Comparison of ENCODE assay signal across 1 cellular context in genomic region chr17:47239663-47240374, GRCh38.
TF ChIP-seq lines count a peak whose summit lies in the region.

No MANE protein-coding gene starts in this region.

TF ChIP-seq in K562, 482 proteins besides CTCF, POLR2A, EP300 and RAD21 (continued from another document and continues in another):
- TF ChIP-seq DEAF1 (CRISPR knock-in tag; IDR thresholded peaks at IDR 0.05) (no peak), ZNF134 (CRISPR knock-in tag; conservative IDR thresholded peaks at IDR 0.05) (no peak), CCNT2 (IDR thresholded peaks at IDR 0.05; ENCODE audit: borderline replicate concordance, extremely low read depth, insufficient read length, low read depth, low read length) (no peak), EP400 (IDR thresholded peaks at IDR 0.05) (peak; percentile 43), RFX5 (IDR thresholded peaks at IDR 0.05; ENCODE audit: low read depth, low read length) (no peak), SIRT6 (IDR thresholded peaks at IDR 0.05; ENCODE audit: low read depth, low read length) (no peak), ZNF24 (IDR thresholded peaks at IDR 0.05) (no peak), NFYB (IDR thresholded peaks at IDR 0.05; ENCODE audit: extremely low read depth, insufficient read length) (no peak), YY1 (IDR thresholded peaks at IDR 0.05; ENCODE audit: borderline replicate concordance in 1 of 3, control insufficient read depth in 1 of 3, extremely low read depth in 1 of 3, insufficient read depth in 3 of 3, insufficient read length in 1 of 3, insufficient replicate concordance in 2 of 3, low read depth in 1 of 3, low read length in 2 of 3) (peak in 1 of 3 experiments; percentile 32), JUNB (CRISPR knock-in tag; conservative IDR thresholded peaks at IDR 0.05) (no peak), THRA (IDR thresholded peaks at IDR 0.05) (no peak), SETDB1 (IDR thresholded peaks at IDR 0.05; ENCODE audit: low read length) (no peak), ETV6 (IDR thresholded peaks at IDR 0.05; ENCODE audit: borderline replicate concordance in 1 of 2, low read depth in 2 of 2, low read length in 1 of 2) (peak in 1 of 2 experiments; percentile 78; a peak in 1 of 4 replicates), ETV6 (CRISPR knock-in tag; IDR thresholded peaks at IDR 0.05; ENCODE audit: borderline replicate concordance) (no peak), KHSRP (IDR thresholded peaks at IDR 0.05) (no peak), ELF1 (tag; IDR thresholded peaks at IDR 0.05) (peak; percentile 20; the same call in 1 of the 2 replicates), FOXP4 (CRISPR knock-in tag; IDR thresholded peaks at IDR 0.05; ENCODE audit: borderline replicate concordance) (no peak), POLR2AphosphoS5 (IDR thresholded peaks at IDR 0.05; ENCODE audit: control insufficient read depth, insufficient read depth, low read depth, low read length) (peak; percentile 55; the same call in 1 of the 2 replicates), HOXB6 (CRISPR knock-in tag; IDR thresholded peaks at IDR 0.05; ENCODE audit: borderline replicate concordance) (no peak), ZNF639 (CRISPR knock-in tag; conservative IDR thresholded peaks at IDR 0.05 in 1 of 2, IDR thresholded peaks at IDR 0.05 in 1 of 2) (peak in 1 of 2 experiments; percentile 74; a peak in 2 of 4 replicates), PREB (CRISPR knock-in tag; IDR thresholded peaks at IDR 0.05) (no peak), PRPF4 (IDR thresholded peaks at IDR 0.05; ENCODE audit: insufficient read depth, low read depth, low read length, poor library complexity, severe bottlenecking) (no peak), HNRNPK (IDR thresholded peaks at IDR 0.05; ENCODE audit: low read depth, low read length, poor library complexity, severe bottlenecking) (no peak), ZKSCAN8 (CRISPR knock-in tag; IDR thresholded peaks at IDR 0.05) (no peak), PYGO2 (tag; IDR thresholded peaks at IDR 0.05) (no peak), SNRNP70 (optimal IDR thresholded peaks at IDR 0.05; ENCODE audit: low read depth, low read length) (no peak), ZBTB12 (CRISPR knock-in tag; IDR thresholded peaks at IDR 0.05) (no peak), IFI16 (CRISPR knock-in tag; IDR thresholded peaks at IDR 0.05) (no peak), ZNF398 (CRISPR knock-in tag; IDR thresholded peaks at IDR 0.05) (no peak)
- TF ChIP-seq, protein P1, sequence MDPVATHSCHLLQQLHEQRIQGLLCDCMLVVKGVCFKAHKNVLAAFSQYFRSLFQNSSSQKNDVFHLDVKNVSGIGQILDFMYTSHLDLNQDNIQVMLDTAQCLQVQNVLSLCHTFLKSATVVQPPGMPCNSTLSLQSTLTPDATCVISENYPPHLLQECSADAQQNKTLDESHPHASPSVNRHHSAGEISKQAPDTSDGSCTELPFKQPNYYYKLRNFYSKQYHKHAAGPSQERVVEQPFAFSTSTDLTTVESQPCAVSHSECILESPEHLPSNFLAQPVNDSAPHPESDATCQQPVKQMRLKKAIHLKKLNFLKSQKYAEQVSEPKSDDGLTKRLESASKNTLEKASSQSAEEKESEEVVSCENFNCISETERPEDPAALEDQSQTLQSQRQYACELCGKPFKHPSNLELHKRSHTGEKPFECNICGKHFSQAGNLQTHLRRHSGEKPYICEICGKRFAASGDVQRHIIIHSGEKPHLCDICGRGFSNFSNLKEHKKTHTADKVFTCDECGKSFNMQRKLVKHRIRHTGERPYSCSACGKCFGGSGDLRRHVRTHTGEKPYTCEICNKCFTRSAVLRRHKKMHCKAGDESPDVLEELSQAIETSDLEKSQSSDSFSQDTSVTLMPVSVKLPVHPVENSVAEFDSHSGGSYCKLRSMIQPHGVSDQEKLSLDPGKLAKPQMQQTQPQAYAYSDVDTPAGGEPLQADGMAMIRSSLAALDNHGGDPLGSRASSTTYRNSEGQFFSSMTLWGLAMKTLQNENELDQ (CRISPR knock-in tag; IDR thresholded peaks at IDR 0.05; ENCODE audit: borderline replicate concordance): no peak
- TF ChIP-seq, protein P2, sequence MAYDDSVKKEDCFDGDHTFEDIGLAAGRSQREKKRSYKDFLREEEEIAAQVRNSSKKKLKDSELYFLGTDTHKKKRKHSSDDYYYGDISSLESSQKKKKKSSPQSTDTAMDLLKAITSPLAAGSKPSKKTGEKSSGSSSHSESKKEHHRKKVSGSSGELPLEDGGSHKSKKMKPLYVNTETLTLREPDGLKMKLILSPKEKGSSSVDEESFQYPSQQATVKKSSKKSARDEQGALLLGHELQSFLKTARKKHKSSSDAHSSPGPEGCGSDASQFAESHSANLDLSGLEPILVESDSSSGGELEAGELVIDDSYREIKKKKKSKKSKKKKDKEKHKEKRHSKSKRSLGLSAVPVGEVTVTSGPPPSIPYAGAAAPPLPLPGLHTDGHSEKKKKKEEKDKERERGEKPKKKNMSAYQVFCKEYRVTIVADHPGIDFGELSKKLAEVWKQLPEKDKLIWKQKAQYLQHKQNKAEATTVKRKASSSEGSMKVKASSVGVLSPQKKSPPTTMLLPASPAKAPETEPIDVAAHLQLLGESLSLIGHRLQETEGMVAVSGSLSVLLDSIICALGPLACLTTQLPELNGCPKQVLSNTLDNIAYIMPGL (CRISPR knock-in tag; IDR thresholded peaks at IDR 0.05): no peak
- TF ChIP-seq, protein P3, sequence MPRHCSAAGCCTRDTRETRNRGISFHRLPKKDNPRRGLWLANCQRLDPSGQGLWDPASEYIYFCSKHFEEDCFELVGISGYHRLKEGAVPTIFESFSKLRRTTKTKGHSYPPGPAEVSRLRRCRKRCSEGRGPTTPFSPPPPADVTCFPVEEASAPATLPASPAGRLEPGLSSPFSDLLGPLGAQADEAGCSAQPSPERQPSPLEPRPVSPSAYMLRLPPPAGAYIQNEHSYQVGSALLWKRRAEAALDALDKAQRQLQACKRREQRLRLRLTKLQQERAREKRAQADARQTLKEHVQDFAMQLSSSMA (CRISPR knock-in tag; IDR thresholded peaks at IDR 0.05): no peak
- TF ChIP-seq, protein P4, sequence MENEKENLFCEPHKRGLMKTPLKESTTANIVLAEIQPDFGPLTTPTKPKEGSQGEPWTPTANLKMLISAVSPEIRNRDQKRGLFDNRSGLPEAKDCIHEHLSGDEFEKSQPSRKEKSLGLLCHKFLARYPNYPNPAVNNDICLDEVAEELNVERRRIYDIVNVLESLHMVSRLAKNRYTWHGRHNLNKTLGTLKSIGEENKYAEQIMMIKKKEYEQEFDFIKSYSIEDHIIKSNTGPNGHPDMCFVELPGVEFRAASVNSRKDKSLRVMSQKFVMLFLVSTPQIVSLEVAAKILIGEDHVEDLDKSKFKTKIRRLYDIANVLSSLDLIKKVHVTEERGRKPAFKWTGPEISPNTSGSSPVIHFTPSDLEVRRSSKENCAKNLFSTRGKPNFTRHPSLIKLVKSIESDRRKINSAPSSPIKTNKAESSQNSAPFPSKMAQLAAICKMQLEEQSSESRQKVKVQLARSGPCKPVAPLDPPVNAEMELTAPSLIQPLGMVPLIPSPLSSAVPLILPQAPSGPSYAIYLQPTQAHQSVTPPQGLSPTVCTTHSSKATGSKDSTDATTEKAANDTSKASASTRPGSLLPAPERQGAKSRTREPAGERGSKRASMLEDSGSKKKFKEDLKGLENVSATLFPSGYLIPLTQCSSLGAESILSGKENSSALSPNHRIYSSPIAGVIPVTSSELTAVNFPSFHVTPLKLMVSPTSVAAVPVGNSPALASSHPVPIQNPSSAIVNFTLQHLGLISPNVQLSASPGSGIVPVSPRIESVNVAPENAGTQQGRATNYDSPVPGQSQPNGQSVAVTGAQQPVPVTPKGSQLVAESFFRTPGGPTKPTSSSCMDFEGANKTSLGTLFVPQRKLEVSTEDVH (IDR thresholded peaks at IDR 0.05; ENCODE audit: low read depth, partially characterized antibody): no peak
- TF ChIP-seq, protein P5, sequence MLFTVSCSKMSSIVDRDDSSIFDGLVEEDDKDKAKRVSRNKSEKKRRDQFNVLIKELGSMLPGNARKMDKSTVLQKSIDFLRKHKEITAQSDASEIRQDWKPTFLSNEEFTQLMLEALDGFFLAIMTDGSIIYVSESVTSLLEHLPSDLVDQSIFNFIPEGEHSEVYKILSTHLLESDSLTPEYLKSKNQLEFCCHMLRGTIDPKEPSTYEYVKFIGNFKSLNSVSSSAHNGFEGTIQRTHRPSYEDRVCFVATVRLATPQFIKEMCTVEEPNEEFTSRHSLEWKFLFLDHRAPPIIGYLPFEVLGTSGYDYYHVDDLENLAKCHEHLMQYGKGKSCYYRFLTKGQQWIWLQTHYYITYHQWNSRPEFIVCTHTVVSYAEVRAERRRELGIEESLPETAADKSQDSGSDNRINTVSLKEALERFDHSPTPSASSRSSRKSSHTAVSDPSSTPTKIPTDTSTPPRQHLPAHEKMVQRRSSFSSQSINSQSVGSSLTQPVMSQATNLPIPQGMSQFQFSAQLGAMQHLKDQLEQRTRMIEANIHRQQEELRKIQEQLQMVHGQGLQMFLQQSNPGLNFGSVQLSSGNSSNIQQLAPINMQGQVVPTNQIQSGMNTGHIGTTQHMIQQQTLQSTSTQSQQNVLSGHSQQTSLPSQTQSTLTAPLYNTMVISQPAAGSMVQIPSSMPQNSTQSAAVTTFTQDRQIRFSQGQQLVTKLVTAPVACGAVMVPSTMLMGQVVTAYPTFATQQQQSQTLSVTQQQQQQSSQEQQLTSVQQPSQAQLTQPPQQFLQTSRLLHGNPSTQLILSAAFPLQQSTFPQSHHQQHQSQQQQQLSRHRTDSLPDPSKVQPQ (CRISPR knock-in tag; IDR thresholded peaks at IDR 0.05; ENCODE audit: borderline replicate concordance): no peak
